Comparison of ENCODE assay signal across 16 cellular contexts in genomic region chr4:41095973-41096372, GRCh38.
DNase-seq lines count a peak whose midpoint lies in the region; ATAC-seq, FAIRE-seq and TF ChIP-seq lines count a peak whose summit lies in the region.
"Had no signal": no experiment of that assay in that cellular context is flagged by ENCODE, and none has a peak within 500 bp of the region (broad histone marks: within the 10 kb centered on the region; RNA-seq: fewer than 3 reads in every experiment).

No MANE protein-coding gene starts in this region.

- no peaks in the 10 kb centered on the region for H3K36me3 ChIP-seq in Karpas-422 (ENCODE audit: insufficient read depth, low read length)
- no peaks in the 10 kb centered on the region for H3K36me3 ChIP-seq in bronchial epithelial cell (ENCODE audit: control insufficient read depth, insufficient read depth, low read length)
- H3K36me3 ChIP-seq: gastroesophageal sphincter had no signal

- TF ChIP-seq CTCF in GM12865 (IDR thresholded peaks at IDR 0.05; ENCODE audit: insufficient read depth, low read depth, low read length, missing control alignments), result no peak
- TF ChIP-seq CTCF in bronchial epithelial cell (IDR thresholded peaks at IDR 0.05; ENCODE audit: insufficient read depth, low read length, severe bottlenecking), result no peak

- no peak overlapping the region for H3K9ac ChIP-seq in Karpas-422 (ENCODE audit: low read length)

- no peak overlapping the region for H2AFZ ChIP-seq in Karpas-422 (ENCODE audit: low read length)

- no peaks in the 10 kb centered on the region for H3K9me2 ChIP-seq in Karpas-422 (replicated peaks; ENCODE audit: insufficient read depth, low read length)

- no peak overlapping the region for H3K27ac ChIP-seq in Karpas-422 (ENCODE audit: low read length)

- H3K4me1 ChIP-seq in Karpas-422 (ENCODE audit: low read length), result peaks cover 3% of the 10 kb centered on the region; the same call in 1 of the 2 replicates

- no peaks in the 10 kb centered on the region for H3K9me3 ChIP-seq in Karpas-422 (ENCODE audit: low read length)
- H3K9me3 ChIP-seq: gastroesophageal sphincter had no signal

- DNase-seq in GM12865 (ENCODE audit: low read depth), result peak; percentile 62
- DNase-seq in Karpas-422, result peak; percentile 47
- DNase-seq in bronchial epithelial cell (ENCODE audit: low read depth), result peak; percentile 79
- peak; percentile 59 for DNase-seq in skeletal muscle cell (ENCODE audit: low read depth)
- no peak for DNase-seq in NCI-H524 (lab: John Stamatoyannopoulos, UW)
- DNase-seq in stimulated activated naive CD8-positive, alpha-beta T cell treated with anti-CD3 and anti-CD28 coated beads, Interleukin-15, Interleukin-2, amounts not matched to agents 100 U/mL and 50 U/mL, for 24 hours, result no peak
- no peak for DNase-seq in NCI-H1092 treated with DMSO at 0.1 percent for 48 hours (lab: John Stamatoyannopoulos, UW)
- no peak for DNase-seq in NCI-H2029 (lab: John Stamatoyannopoulos, UW)
- DNase-seq: activated B cell treated with CpG ODN at 0.5 μM for 24 hours; activated naive CD8-positive, alpha-beta T cell treated with anti-CD3 and anti-CD28 coated beads, Interleukin-2, amount 50 U/mL, for 24 hours; CD4-positive, alpha-beta T cell; kidney glomerular epithelial cell; NCI-H1105 treated with DMSO at 0.1 percent for 48 hours; NCI-H524 treated with DMSO at 0.1 percent for 48 hours; stimulated activated naive CD8-positive, alpha-beta T cell treated with anti-CD3 and anti-CD28 coated beads, Interleukin-15, amount 100 ng/mL, for 72 hours had no signal

- no peak overlapping the region for H3K4me3 ChIP-seq in GM12865 (ENCODE audit: low read depth, low read length)
- no peak overlapping the region for H3K4me3 ChIP-seq in Karpas-422 (ENCODE audit: low read length)
- H3K4me3 ChIP-seq in bronchial epithelial cell (ENCODE audit: low read depth, low read length), result no peak overlapping the region
- H3K4me3 ChIP-seq in skeletal muscle cell (ENCODE audit: low read depth, low read length), result no peak overlapping the region
- H3K4me3 ChIP-seq: gastroesophageal sphincter had no signal

- H3K79me2 ChIP-seq in Karpas-422 (ENCODE audit: low read length), result no peaks in the 10 kb centered on the region

- no peak overlapping the region for H3K4me2 ChIP-seq in Karpas-422 (ENCODE audit: low read depth, low read length, poor library complexity, severe bottlenecking)

- no peaks in the 10 kb centered on the region for H3K27me3 ChIP-seq in Karpas-422 (ENCODE audit: low read length)
- H3K27me3 ChIP-seq in bronchial epithelial cell (ENCODE audit: control insufficient read depth, insufficient read depth, low read length), result no peaks in the 10 kb centered on the region
- H3K27me3 ChIP-seq: gastroesophageal sphincter had no signal

- H4K20me1 ChIP-seq in Karpas-422 (ENCODE audit: insufficient read depth, low read depth, low read length), result no peaks in the 10 kb centered on the region

- FAIRE-seq in bronchial epithelial cell (lab: Jason Lieb, UNC), result peak; percentile 92

- ATAC-seq in stimulated activated naive CD8-positive, alpha-beta T cell treated with anti-CD3 and anti-CD28 coated beads, Interleukin-15, Interleukin-2, amounts not matched to agents 100 U/mL and 50 U/mL, for 24 hours, result no peak
- ATAC-seq: activated naive CD8-positive, alpha-beta T cell treated with anti-CD3 and anti-CD28 coated beads, Interleukin-2, amount 50 U/mL, for 24 hours; gastroesophageal sphincter; stimulated activated naive CD8-positive, alpha-beta T cell treated with anti-CD3 and anti-CD28 coated beads, Interleukin-15, amount 100 ng/mL, for 72 hours had no signal

Comparison
In these comparisons a context has a peak if more than half of its experiments do, and no peak if none do; other contexts are left out.
1. DNase-seq: peak in GM12865 (single experiment), Karpas-422 (single experiment), bronchial epithelial cell (single experiment) and skeletal muscle cell (single experiment); none in NCI-H524 (0 of 2), stimulated activated naive CD8-positive, alpha-beta T cell treated with anti-CD3 and anti-CD28 coated beads, Interleukin-15, Interleukin-2, amounts not matched to agents 100 U/mL and 50 U/mL, for 24 hours (single experiment), NCI-H1092 treated with DMSO at 0.1 percent for 48 hours (single experiment) and NCI-H2029 (single experiment).